1 cellular context compared by ENCODE assay signal in the genomic region with DNA sequence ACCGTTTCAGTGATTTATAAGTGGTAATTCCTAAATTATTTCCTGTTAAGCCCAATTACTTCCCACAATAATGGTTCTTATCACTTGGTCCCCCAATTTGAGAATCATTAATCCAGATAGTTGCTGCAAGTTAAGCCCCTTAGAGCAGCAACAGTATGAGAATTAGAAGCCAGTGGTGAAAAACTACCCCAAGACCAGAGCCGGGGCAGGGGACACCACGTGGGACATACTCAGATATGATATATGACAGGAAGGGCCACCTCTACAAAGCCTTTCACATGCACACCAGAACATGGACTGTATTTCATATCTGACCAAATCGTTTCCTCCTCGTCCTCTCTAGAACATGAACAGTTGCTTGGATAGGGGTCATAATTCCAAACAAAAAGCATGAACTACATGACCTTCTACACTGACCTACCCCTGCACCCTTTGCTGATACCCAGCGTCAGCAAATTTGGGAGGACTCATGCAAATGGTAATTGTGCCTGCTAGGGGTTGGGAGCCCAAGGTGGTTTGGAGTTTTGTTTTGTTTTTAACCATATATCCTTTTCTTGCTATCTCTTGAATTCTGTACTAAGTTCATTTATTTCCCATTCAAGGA.
TF ChIP-seq lines count a peak whose summit lies in the region.

No MANE protein-coding gene starts in this region.

TF ChIP-seq in SK-N-SH treated with all-trans-retinoic acid at 6 μM for 48 hours, 23 proteins besides CTCF, POLR2A, EP300 and RAD21 (continued from another document):
- TF ChIP-seq, protein P1, sequence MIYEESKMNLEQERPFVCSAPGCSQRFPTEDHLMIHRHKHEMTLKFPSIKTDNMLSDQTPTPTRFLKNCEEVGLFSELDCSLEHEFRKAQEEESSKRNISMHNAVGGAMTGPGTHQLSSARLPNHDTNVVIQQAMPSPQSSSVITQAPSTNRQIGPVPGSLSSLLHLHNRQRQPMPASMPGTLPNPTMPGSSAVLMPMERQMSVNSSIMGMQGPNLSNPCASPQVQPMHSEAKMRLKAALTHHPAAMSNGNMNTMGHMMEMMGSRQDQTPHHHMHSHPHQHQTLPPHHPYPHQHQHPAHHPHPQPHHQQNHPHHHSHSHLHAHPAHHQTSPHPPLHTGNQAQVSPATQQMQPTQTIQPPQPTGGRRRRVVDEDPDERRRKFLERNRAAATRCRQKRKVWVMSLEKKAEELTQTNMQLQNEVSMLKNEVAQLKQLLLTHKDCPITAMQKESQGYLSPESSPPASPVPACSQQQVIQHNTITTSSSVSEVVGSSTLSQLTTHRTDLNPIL (CRISPR knock-in tag; IDR thresholded peaks at IDR 0.05; ENCODE audit: low read depth): no peak
- TF ChIP-seq GLIS3 (CRISPR knock-in tag; IDR thresholded peaks at IDR 0.05) (no peak), ZC3H10 (CRISPR knock-in tag; IDR thresholded peaks at IDR 0.05) (no peak), TCF4 (CRISPR knock-in tag; IDR thresholded peaks at IDR 0.05; ENCODE audit: borderline replicate concordance) (no peak)
